ENCODE assay signal across 8 cellular contexts in genomic region chr17:80773243-80773991, GRCh38.
DNase-seq lines count a peak whose midpoint lies in the region; ATAC-seq and TF ChIP-seq lines count a peak whose summit lies in the region.

No MANE protein-coding gene starts in this region.

- peak overlapping the region; percentile 59 to 83 for H3K27ac ChIP-seq in tibial artery

- H3K4me1 Mint-ChIP-seq in activated CD8-positive, alpha-beta T cell treated with anti-CD3 and anti-CD28 coated beads for 36 hours (ENCODE audit: low read depth) = peaks cover 64% of the 10 kb centered on the region

- peak; percentile 47 for ATAC-seq in activated CD8-positive, alpha-beta T cell treated with anti-CD3 and anti-CD28 coated beads for 36 hours

- no peak for TF ChIP-seq CTCF in activated CD8-positive, alpha-beta T cell treated with anti-CD3 and anti-CD28 coated beads for 36 hours (IDR thresholded peaks at IDR 0.05)
- peak in 1 of 2 experiments; percentile 36 for TF ChIP-seq CTCF in tibial artery (IDR thresholded peaks at IDR 0.05)

- H3K4me3 Mint-ChIP-seq in activated CD8-positive, alpha-beta T cell treated with anti-CD3 and anti-CD28 coated beads for 36 hours = no peak overlapping the region

- H3K4me1 ChIP-seq in tibial artery = peaks cover 0 to 18% (median 12%) of the 10 kb centered on the region in 4 donors

- DNase-seq in activated effector memory CD4-positive, alpha-beta T cell treated with anti-CD3 and anti-CD28 coated beads, Interleukin-2, amount 50 U/mL, for 16 hours = peak; percentile 51
- DNase-seq in activated effector memory CD4-positive, alpha-beta T cell treated with Interleukin-2 at 50 U/mL for 16 hours = no peak
- peak; percentile 29 for DNase-seq in activated CD8-positive, alpha-beta T cell treated with anti-CD3 and anti-CD28 coated beads for 36 hours
- DNase-seq in hippocampal formation (lab: John Stamatoyannopoulos, UW) = peak; percentile 63 to 86
- DNase-seq in tibial artery = peak; percentile 79 to 93
- no peak for DNase-seq in effector CD8-positive, alpha-beta T cell (lab: John Stamatoyannopoulos, UW)
- no peak for DNase-seq in EL
- DNase-seq in stimulated activated CD4-positive, alpha-beta T cell treated with anti-CD3 and anti-CD28 coated beads, Interleukin-1b, Interleukin-23, amount 100 ng/mL, for 48 hours = no peak

- intact Hi-C loops in activated CD8-positive, alpha-beta T cell treated with anti-CD3 and anti-CD28 coated beads for 36 hours (cut with micrococcal nuclease) = no loop called here
- intact Hi-C loops in tibial artery (cut with DNase I; ENCODE audit: low total_unique reads) = no loop called here

- POLR2A ChIA-PET in activated CD8-positive, alpha-beta T cell treated with anti-CD3 and anti-CD28 coated beads for 36 hours (lab: Charles Lee) = interaction anchor here (1.2 to 2.6 kb wide), 3 partner anchors 8 to 119 kb away, joined by 4 to 7 read pairs (median 6); no protein-coding TSS in a partner anchor

- H3K36me3 ChIP-seq in tibial artery = peaks cover 0 to 12% (median 0%) of the 10 kb centered on the region in 3 donors

- H3K27me3 Mint-ChIP-seq in activated CD8-positive, alpha-beta T cell treated with anti-CD3 and anti-CD28 coated beads for 36 hours = no peaks in the 10 kb centered on the region

- CTCF ChIA-PET in activated CD8-positive, alpha-beta T cell treated with anti-CD3 and anti-CD28 coated beads for 36 hours (lab: Charles Lee) = interaction anchor here (1.3 to 4.2 kb wide), 7 partner anchors 10 to 216 kb away, joined by 3 to 25 read pairs (median 7); no protein-coding TSS in a partner anchor

- no peaks in the 10 kb centered on the region for H3K27me3 ChIP-seq in tibial artery

- peaks cover 44% of the 10 kb centered on the region for H3K36me3 Mint-ChIP-seq in activated CD8-positive, alpha-beta T cell treated with anti-CD3 and anti-CD28 coated beads for 36 hours (ENCODE audit: low read depth)

- peak overlapping the region; percentile 95 for H3K27ac Mint-ChIP-seq in activated CD8-positive, alpha-beta T cell treated with anti-CD3 and anti-CD28 coated beads for 36 hours

- H3K4me3 ChIP-seq in tibial artery = no peak overlapping the region

- no peaks in the 10 kb centered on the region for H3K9me3 Mint-ChIP-seq in activated CD8-positive, alpha-beta T cell treated with anti-CD3 and anti-CD28 coated beads for 36 hours

- H3K9me3 ChIP-seq in tibial artery = no peaks in the 10 kb centered on the region

Comparison
In these comparisons a context has a peak if more than half of its experiments do, and no peak if none do; other contexts are left out.
1. DNase-seq: peak in activated effector memory CD4-positive, alpha-beta T cell treated with anti-CD3 and anti-CD28 coated beads, Interleukin-2, amount 50 U/mL, for 16 hours (single experiment), activated CD8-positive, alpha-beta T cell treated with anti-CD3 and anti-CD28 coated beads for 36 hours (single experiment), hippocampal formation (2 of 2) and tibial artery (2 of 2); none in activated effector memory CD4-positive, alpha-beta T cell treated with Interleukin-2 at 50 U/mL for 16 hours (single experiment), effector CD8-positive, alpha-beta T cell (single experiment), EL (single experiment) and stimulated activated CD4-positive, alpha-beta T cell treated with anti-CD3 and anti-CD28 coated beads, Interleukin-1b, Interleukin-23, amount 100 ng/mL, for 48 hours (single experiment).